Comparison of ENCODE assay signal across 10 cellular contexts in genomic region chr6:167000759-167001158, GRCh38. TPM values are rescaled to one million over a fixed set of nuclear protein-coding genes. Genes with fewer than 3 reads are reported as not detected.
DNase-seq lines count a peak whose midpoint lies in the region; ATAC-seq and TF ChIP-seq lines count a peak whose summit lies in the region.
"Had no signal": no experiment of that assay in that cellular context is flagged by ENCODE, and none has a peak within 500 bp of the region (broad histone marks: within the 10 kb centered on the region; RNA-seq: fewer than 3 reads in every experiment).

No MANE protein-coding gene starts in this region.

- H3K27ac Mint-ChIP-seq in activated T-cell treated with anti-CD3 and anti-CD28 coated beads, Interleukin-2, amount 50 U/mL, for 72 hours: peak overlapping the region; percentile 27
- H3K27ac Mint-ChIP-seq in stimulated activated naive B cell treated with anti-CD40 and anti-IgM and Interleukin-4, amounts not matched to agents 10 μg/mL and 1 μg/mL and 100 μg/mL, for 72 hours: no peak overlapping the region

- no peaks in the 10 kb centered on the region for H3K9me3 ChIP-seq in Panc1 (ENCODE audit: control insufficient read depth, insufficient read depth, low read depth, low read length)
- H3K9me3 ChIP-seq in fibroblast of lung (ENCODE audit: control insufficient read depth, insufficient read depth, low read depth, low read length): no peaks in the 10 kb centered on the region

- no peak overlapping the region for H2AFZ ChIP-seq in fibroblast of lung (ENCODE audit: low read length)

- no peak overlapping the region for H3K9ac ChIP-seq in fibroblast of lung (ENCODE audit: insufficient read depth, low read length)

- H3K4me3 ChIP-seq in Panc1 (ENCODE audit: low read depth in 2 of 2, low read length in 2 of 2) (peak overlapping the region; percentile 86 to 89), fibroblast of lung (replicated peaks in 1 of 4; ENCODE audit: control extremely low read depth in 1 of 4, insufficient read depth in 1 of 4, low read depth in 3 of 4, low read length in 4 of 4) (peak overlapping the region in 2 of 4 experiments; percentile 77 to 87)
- H3K4me3 ChIP-seq: lung had no signal

- H3K4me2 ChIP-seq in fibroblast of lung (ENCODE audit: extremely low read depth, insufficient read depth, low read length): peak overlapping the region; percentile 39

- H3K4me3 Mint-ChIP-seq in activated T-cell treated with anti-CD3 and anti-CD28 coated beads, Interleukin-2, amount 50 U/mL, for 72 hours: peak overlapping the region; percentile 77 to 87
- H3K4me3 Mint-ChIP-seq in stimulated activated naive B cell treated with anti-CD40 and anti-IgM and Interleukin-4, amounts not matched to agents 10 μg/mL and 1 μg/mL and 100 μg/mL, for 72 hours: peak overlapping the region; percentile 15 to 61

- H3K9me3 Mint-ChIP-seq in activated T-cell treated with anti-CD3 and anti-CD28 coated beads, Interleukin-2, amount 50 U/mL, for 72 hours: no peaks in the 10 kb centered on the region
- H3K9me3 Mint-ChIP-seq in stimulated activated naive B cell treated with anti-CD40 and anti-IgM and Interleukin-4, amounts not matched to agents 10 μg/mL and 1 μg/mL and 100 μg/mL, for 72 hours: no peaks in the 10 kb centered on the region

- peaks cover 18% of the 10 kb centered on the region for H3K4me1 ChIP-seq in Panc1 (ENCODE audit: control insufficient read depth, insufficient read depth, low read length)
- H3K4me1 ChIP-seq in fibroblast of lung (ENCODE audit: control insufficient read depth, extremely low read depth, insufficient read depth, low read length): peaks cover 4% of the 10 kb centered on the region

- peak overlapping the region; percentile 94 for H3K27ac ChIP-seq in Panc1 (ENCODE audit: low read length)
- H3K27ac ChIP-seq in fibroblast of lung (ENCODE audit: insufficient read depth, low read length): no peak overlapping the region

- no peaks in the 10 kb centered on the region for H4K20me1 ChIP-seq in fibroblast of lung (ENCODE audit: control insufficient read depth, extremely low read depth, insufficient read depth, low read length)

- in situ Hi-C loops in Panc1 (cut with HindIII; ENCODE audit: low pct_unique_long_range_greater_than_20kb, low sequenced_read_pairs): no loop called here

- H3K27me3 ChIP-seq in Panc1 (ENCODE audit: control insufficient read depth, insufficient read depth, low read length): no peaks in the 10 kb centered on the region
- H3K27me3 ChIP-seq in fibroblast of lung (ENCODE audit: control insufficient read depth, insufficient read depth, low read length): no peaks in the 10 kb centered on the region

- H3K27me3 Mint-ChIP-seq in activated T-cell treated with anti-CD3 and anti-CD28 coated beads, Interleukin-2, amount 50 U/mL, for 72 hours (ENCODE audit: low read depth): no peaks in the 10 kb centered on the region
- no peaks in the 10 kb centered on the region for H3K27me3 Mint-ChIP-seq in stimulated activated naive B cell treated with anti-CD40 and anti-IgM and Interleukin-4, amounts not matched to agents 10 μg/mL and 1 μg/mL and 100 μg/mL, for 72 hours

- no peak for DNase-seq in activated T-cell treated with anti-CD3 and anti-CD28 coated beads, Interleukin-2, amount 50 U/mL, for 72 hours
- no peak for DNase-seq in activated T-cell treated with anti-CD3 and anti-CD28 coated beads, Interleukin-2, amount 50 U/mL, for 1 hour
- no peak for DNase-seq in Panc1 (ENCODE audit: low read depth, low spot score)
- no peak for DNase-seq in fibroblast of lung (ENCODE audit: low read depth in 2 of 2)
- DNase-seq in stimulated activated naive B cell treated with anti-CD40 and anti-IgM and Interleukin-4, amounts not matched to agents 10 μg/mL and 1 μg/mL and 100 μg/mL, for 72 hours: no peak
- no peak for DNase-seq in stimulated activated CD4-positive, alpha-beta T cell treated with anti-CD3 and anti-CD28 coated beads, Interleukin-2, amount 100 ng/mL, for 24 hours
- no peak for DNase-seq in AG08396 (ENCODE audit: low spot score)
- DNase-seq: NCI-H446 had no signal

- BruUV-seq in Panc1 (replicated peaks; lab: Mats Ljungman, UMichigan): no TSS peak

- POLR2A ChIA-PET in Panc1 (lab: Charles Lee): no interaction called here

- H3K4me1 Mint-ChIP-seq in activated T-cell treated with anti-CD3 and anti-CD28 coated beads, Interleukin-2, amount 50 U/mL, for 72 hours (ENCODE audit: low read depth): peaks cover 28% of the 10 kb centered on the region
- peaks cover 17 to 24% of the 10 kb centered on the region in 2 donors for H3K4me1 Mint-ChIP-seq in stimulated activated naive B cell treated with anti-CD40 and anti-IgM and Interleukin-4, amounts not matched to agents 10 μg/mL and 1 μg/mL and 100 μg/mL, for 72 hours

- no peak for TF ChIP-seq CTCF in Panc1 (IDR thresholded peaks at IDR 0.05)
- TF ChIP-seq CTCF in fibroblast of lung (conservative IDR thresholded peaks at IDR 0.05 in 1 of 2, IDR thresholded peaks at IDR 0.05 in 1 of 2; ENCODE audit: low read depth in 1 of 2, low read length in 2 of 2): no peak

- peaks cover 43% of the 10 kb centered on the region for H3K79me2 ChIP-seq in fibroblast of lung (ENCODE audit: control insufficient read depth, insufficient read depth, low read length)

- no peak for ATAC-seq in activated T-cell treated with anti-CD3 and anti-CD28 coated beads, Interleukin-2, amount 50 U/mL, for 72 hours (replicated peaks in 1 of 2)
- ATAC-seq in Panc1 (no peak), HG03442 (IDR thresholded peaks at IDR 0.05; ENCODE audit: unreplicated experiment) (no peak)
- ATAC-seq in stimulated activated naive B cell treated with anti-CD40 and anti-IgM and Interleukin-4, amounts not matched to agents 10 μg/mL and 1 μg/mL and 100 μg/mL, for 72 hours (replicated peaks): no peak

- H3K36me3 ChIP-seq in Panc1 (ENCODE audit: control insufficient read depth, insufficient read depth, low read length) (peaks cover 34% of the 10 kb centered on the region), fibroblast of lung (ENCODE audit: control insufficient read depth, insufficient read depth, low read length) (peaks cover 2% of the 10 kb centered on the region)

- intact Hi-C loops in Panc1 (cut with micrococcal nuclease; ENCODE audit: unreplicated experiment): no loop called here

- H3K36me3 Mint-ChIP-seq in activated T-cell treated with anti-CD3 and anti-CD28 coated beads, Interleukin-2, amount 50 U/mL, for 72 hours (ENCODE audit: insufficient read depth in 2 of 2): peaks cover 4 to 8% of the 10 kb centered on the region in 2 donors
- peaks cover 8 to 11% of the 10 kb centered on the region in 2 donors for H3K36me3 Mint-ChIP-seq in stimulated activated naive B cell treated with anti-CD40 and anti-IgM and Interleukin-4, amounts not matched to agents 10 μg/mL and 1 μg/mL and 100 μg/mL, for 72 hours

- CTCF ChIA-PET in Panc1 (lab: Charles Lee): no interaction called here

RNA-seq across cellular contexts. Expression of gene CEP43, which starts 1.6 kb away (rescaled TPM):
- total RNA-seq in activated T-cell treated with anti-CD3 and anti-CD28 coated beads, Interleukin-2, amount 50 U/mL, for 72 hours: 10 to 100 TPM; 17.9 to 20.7 TPM
- total RNA-seq in Panc1 (2021; ENCODE audit: unreplicated experiment): 35.4 TPM
- 15.2 TPM for polyA plus RNA-seq in Panc1 (2012; ENCODE audit: insufficient read length)
- total RNA-seq in fibroblast of lung: 18.0 and 26.5 TPM in 2 replicates
- 11.2 and 16.5 TPM in 2 replicates for polyA plus RNA-seq in fibroblast of lung
- 7.5 and 10.6 TPM in 2 replicates for polyA plus RNA-seq in fibroblast of lung (2012)
- polyA minus RNA-seq in fibroblast of lung (ENCODE audit: low replicate concordance): 0.27 and 1.4 TPM in 2 replicates

RNA-seq across cellular contexts. Expression of gene RNASET2, which starts 44.4 kb away (rescaled TPM):
- 10 to 100 TPM; 44.3 to 46.3 TPM for total RNA-seq in activated T-cell treated with anti-CD3 and anti-CD28 coated beads, Interleukin-2, amount 50 U/mL, for 72 hours
- total RNA-seq in Panc1 (2021; ENCODE audit: unreplicated experiment) (9.7 TPM), fibroblast of lung (18.0 and 24.7 TPM in 2 replicates)
- 13.5 TPM for polyA plus RNA-seq in Panc1 (2012; ENCODE audit: insufficient read length)
- 12.9 and 13.0 TPM in 2 replicates for polyA plus RNA-seq in fibroblast of lung
- polyA plus RNA-seq in fibroblast of lung (2012): 12.0 and 13.1 TPM in 2 replicates
- polyA minus RNA-seq in fibroblast of lung (ENCODE audit: low replicate concordance): 6.4 and 7.7 TPM in 2 replicates
